ENCODE assay signal across 29 cellular contexts in the genomic region with DNA sequence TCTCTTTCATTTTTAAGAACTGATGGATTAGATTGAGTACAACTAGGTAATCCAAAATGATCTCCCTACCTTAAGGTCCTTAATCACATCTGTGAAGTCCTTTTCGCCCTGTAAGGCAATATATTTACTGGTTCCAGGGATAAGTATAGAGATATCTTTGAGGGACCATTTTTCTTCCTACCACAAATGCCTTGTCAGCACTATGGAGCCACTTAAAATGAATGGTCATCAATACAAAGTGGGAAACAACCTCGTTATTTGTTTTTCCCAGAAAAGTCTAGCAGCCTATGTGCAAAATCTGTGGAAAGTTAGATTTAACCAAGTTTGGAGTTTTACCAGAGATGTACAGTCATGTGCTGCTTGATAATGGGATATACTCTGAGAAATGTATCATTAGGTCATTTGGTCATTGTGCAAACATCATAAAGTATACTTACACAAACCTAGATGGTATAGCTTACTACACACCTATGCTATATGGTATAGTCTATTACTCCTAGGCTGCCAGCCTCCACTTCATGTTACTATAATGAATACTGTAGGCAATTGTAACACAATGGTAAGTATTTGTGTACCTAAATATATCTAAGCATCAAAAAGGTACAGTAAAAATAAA.
"Had no signal": no experiment of that assay in that cellular context is flagged by ENCODE, and none has a peak within 500 bp of the region (broad histone marks: within the 10 kb centered on the region; RNA-seq: fewer than 3 reads in every experiment).

No MANE protein-coding gene starts in this region.

- DNase-seq: activated B cell treated with CpG ODN at 0.5 μM for 24 hours; activated CD4-positive, alpha-beta T cell treated with anti-CD3 and anti-CD28 coated beads for 48 hours; activated CD4-positive, alpha-beta T cell treated with anti-CD3 and anti-CD28 coated beads, Interleukin-2, amount 50 U/mL, for 1 hour; activated CD4-positive, alpha-beta T cell treated with anti-CD3 and anti-CD28 coated beads, Interleukin-2, amount 50 U/mL, for 48 hours; activated CD8-positive, alpha-beta memory T cell treated with anti-CD3 and anti-CD28 coated beads for 24 hours; activated CD8-positive, alpha-beta T cell treated with anti-CD3 and anti-CD28 coated beads for 36 hours; activated effector memory CD4-positive, alpha-beta T cell treated with anti-CD3 and anti-CD28 coated beads, Interleukin-2, amount 50 U/mL, for 16 hours; activated naive CD4-positive, alpha-beta T cell treated with anti-CD3 and anti-CD28 coated beads for 36 hours; activated naive CD8-positive, alpha-beta T cell treated with anti-CD3 and anti-CD28 coated beads for 36 hours; activated naive CD8-positive, alpha-beta T cell treated with anti-CD3 and anti-CD28 coated beads, Interleukin-2, amount 50 U/mL, for 24 hours; activated T-cell treated with anti-CD3 and anti-CD28 coated beads, Interleukin-2, amount 50 U/mL, for 4 hours; adrenal gland; amygdala; aorta; central memory CD4-positive, alpha-beta T cell; cerebellar nuclear complex; colonic mucosa; effector CD8-positive, alpha-beta T cell; esophagus squamous epithelium; foreskin melanocyte; heart right ventricle; T-helper 17 cell; T1000; WERI-Rb-1 had no signal

- H3K36me3 ChIP-seq: adrenal gland, breast epithelium, cardiac muscle cell, colonic mucosa, esophagus squamous epithelium, gastroesophageal sphincter, heart right ventricle, WERI-Rb-1 had no signal

- H3K27me3 ChIP-seq: adrenal gland, breast epithelium, cardiac muscle cell, colonic mucosa, esophagus squamous epithelium, gastroesophageal sphincter, heart right ventricle had no signal

- ATAC-seq: activated CD4-positive, CD25-positive, alpha-beta regulatory T cell treated with anti-CD3 and anti-CD28 coated beads, Interleukin-2, amount 50 U/mL, for 24 hours; activated CD8-positive, alpha-beta T cell treated with anti-CD3 and anti-CD28 coated beads for 36 hours; activated naive CD8-positive, alpha-beta T cell treated with anti-CD3 and anti-CD28 coated beads, Interleukin-2, amount 50 U/mL, for 24 hours; activated T-cell treated with anti-CD3 and anti-CD28 coated beads, Interleukin-2, amount 50 U/mL, for 4 hours; gastroesophageal sphincter; heart right ventricle; T-helper 17 cell had no signal

- H3K4me3 ChIP-seq: adrenal gland, breast epithelium, cardiac muscle cell, colonic mucosa, esophagus squamous epithelium, gastroesophageal sphincter, heart right ventricle had no signal

- H3K27ac ChIP-seq: adrenal gland, breast epithelium, cardiac muscle cell, colonic mucosa, epithelial cell of prostate, esophagus squamous epithelium, gastroesophageal sphincter, heart right ventricle, WERI-Rb-1 had no signal

- H3K9me3 ChIP-seq: adrenal gland, breast epithelium, colonic mucosa, esophagus squamous epithelium, gastroesophageal sphincter, heart right ventricle had no signal

- H3K4me1 ChIP-seq: adrenal gland, breast epithelium, colonic mucosa, esophagus squamous epithelium, gastroesophageal sphincter, heart right ventricle had no signal
